24 cellular contexts compared by ENCODE assay signal in the genomic region with DNA sequence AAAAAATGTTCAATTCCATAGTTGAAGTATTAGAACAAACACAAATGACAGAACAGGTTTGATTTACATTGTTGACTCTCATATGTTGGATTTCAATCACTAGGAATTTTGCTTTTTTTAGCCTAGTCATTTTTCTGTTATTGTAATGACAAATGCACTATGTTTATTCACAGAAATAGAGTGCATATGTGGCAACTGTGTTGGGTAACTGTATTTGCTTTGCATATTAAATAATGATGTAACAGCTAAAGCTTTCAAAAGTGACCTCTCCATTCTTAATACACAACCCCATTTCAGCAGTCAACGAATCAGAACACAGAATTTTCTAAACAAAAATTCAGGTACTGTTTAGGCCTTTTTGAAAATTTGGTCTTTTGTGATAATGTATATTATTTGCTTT. TPM values are rescaled to one million over a fixed set of nuclear protein-coding genes. Genes with fewer than 3 reads are reported as not detected.
DNase-seq lines count a peak whose midpoint lies in the region; ATAC-seq, FAIRE-seq and TF ChIP-seq lines count a peak whose summit lies in the region.
"Had no signal": no experiment of that assay in that cellular context is flagged by ENCODE, and none has a peak within 500 bp of the region (broad histone marks: within the 10 kb centered on the region; RNA-seq: fewer than 3 reads in every experiment).

No MANE protein-coding gene starts in this region.

- H3K79me1 ChIP-seq in IMR-90 (ENCODE audit: low read depth in 1 of 2, low read length in 2 of 2): no peaks in the 10 kb centered on the region

- H2AK9ac ChIP-seq in IMR-90 (replicated peaks; ENCODE audit: low read depth, low read length, poor library complexity): no peak overlapping the region

- no peaks in the 10 kb centered on the region for H3K9me3 Mint-ChIP-seq in activated naive CD8-positive, alpha-beta T cell treated with anti-CD3 and anti-CD28 coated beads for 36 hours
- H3K9me3 Mint-ChIP-seq: CD8-positive, alpha-beta memory T cell had no signal

- CTCF ChIA-PET in IMR-90 (lab: Yijun Ruan, JAX): no interaction called here
- CTCF ChIA-PET in endothelial cell of umbilical vein (lab: Charles Lee): interaction anchor here (0.8 kb wide), 1 partner anchor 11 kb away, joined by 3 read pairs; no protein-coding TSS in a partner anchor

- no peaks in the 10 kb centered on the region for H3K36me3 ChIP-seq in IMR-90 (ENCODE audit: control insufficient read depth, insufficient read depth, low read length)
- no peaks in the 10 kb centered on the region for H3K36me3 ChIP-seq in endothelial cell of umbilical vein (ENCODE audit: control insufficient read depth in 2 of 2, extremely low read depth in 1 of 2, insufficient read depth in 2 of 2, low read length in 2 of 2)
- no peaks in the 10 kb centered on the region for H3K36me3 ChIP-seq in ascending aorta
- H3K36me3 ChIP-seq: BLaER1 treated with 17β-estradiol and CSF1 and Interleukin-3, amounts not matched to agents 10 nM and 100 nM had no signal

- no peak overlapping the region for H2BK15ac ChIP-seq in IMR-90 (ENCODE audit: low read depth, low read length)

- POLR2A ChIA-PET in IMR-90 (lab: Charles Lee; ENCODE audit: unreplicated experiment): no interaction called here
- POLR2A ChIA-PET in endothelial cell of umbilical vein (lab: Charles Lee): no interaction called here

- in situ Hi-C loops in IMR-90 (cut with MboI; ENCODE audit: low sequenced_read_pairs): no loop called here

- TF ChIP-seq POLR2A in IMR-90 (IDR thresholded peaks at IDR 0.05; ENCODE audit: low read depth, low read length): no peak
- TF ChIP-seq POLR2A in endothelial cell of umbilical vein (IDR thresholded peaks at IDR 0.05; ENCODE audit: low read depth, low read length): no peak

- H3K18ac ChIP-seq in IMR-90 (ENCODE audit: low read depth, low read length): no peak overlapping the region

- H2BK5ac ChIP-seq in IMR-90 (ENCODE audit: low read depth, low read length, poor library complexity, severe bottlenecking): no peak overlapping the region

- no peak overlapping the region for H3K4me2 ChIP-seq in IMR-90 (ENCODE audit: low read depth, low read length)
- no peak overlapping the region for H3K4me2 ChIP-seq in endothelial cell of umbilical vein (ENCODE audit: insufficient read depth, low read length)
- H3K4me2 ChIP-seq: BLaER1 treated with 17β-estradiol and CSF1 and Interleukin-3, amounts not matched to agents 10 nM and 100 nM had no signal

- H2BK120ac ChIP-seq in IMR-90 (ENCODE audit: low read depth, low read length): no peak overlapping the region

- H3K27ac Mint-ChIP-seq in activated naive CD8-positive, alpha-beta T cell treated with anti-CD3 and anti-CD28 coated beads for 36 hours: no peak overlapping the region
- H3K27ac Mint-ChIP-seq: CD8-positive, alpha-beta memory T cell had no signal

- no peak overlapping the region for H3K23ac ChIP-seq in IMR-90 (ENCODE audit: low read depth, low read length)

- H3K79me2 ChIP-seq in endothelial cell of umbilical vein (ENCODE audit: control insufficient read depth, insufficient read depth, low read length): no peaks in the 10 kb centered on the region

- H4K20me1 ChIP-seq in IMR-90 (ENCODE audit: insufficient read depth, low read length): no peaks in the 10 kb centered on the region
- no peaks in the 10 kb centered on the region for H4K20me1 ChIP-seq in endothelial cell of umbilical vein (replicated peaks; ENCODE audit: control insufficient read depth, extremely low read depth, insufficient read depth, low read length)
- H4K20me1 ChIP-seq: BLaER1 treated with 17β-estradiol and CSF1 and Interleukin-3, amounts not matched to agents 10 nM and 100 nM had no signal

- WGBS in IMR-90 (ENCODE audit: extremely low coverage in 2 of 2, insufficient read length in 1 of 2), 2 experiments: no CpG with 5 or more reads among the region's 1 CpG

- BruUV-seq in IMR-90 (replicated peaks; lab: Mats Ljungman, UMichigan): no TSS peak
- BruUV-seq in endothelial cell of umbilical vein (replicated peaks; lab: Mats Ljungman, UMichigan): no TSS peak

- TF ChIP-seq CTCF in IMR-90 (conservative IDR thresholded peaks at IDR 0.05; ENCODE audit: low read depth, low read length) (no peak), endothelial cell of umbilical vein (IDR thresholded peaks at IDR 0.05; ENCODE audit: extremely low read depth in 1 of 2, insufficient read depth in 1 of 2, low read depth in 1 of 2, low read length in 2 of 2) (no peak), ascending aorta (IDR thresholded peaks at IDR 0.05) (no peak)

- H3K14ac ChIP-seq in IMR-90 (replicated peaks; ENCODE audit: low read depth, low read length): no peak overlapping the region

- peak; percentile 26 for FAIRE-seq in endothelial cell of umbilical vein (lab: Jason Lieb, UNC)
- FAIRE-seq: D721Med, GM19239 had no signal

- no peak overlapping the region for H4K91ac ChIP-seq in IMR-90 (ENCODE audit: insufficient read depth, low read depth, low read length)

- no peak overlapping the region for H2AFZ ChIP-seq in IMR-90 (replicated peaks; ENCODE audit: low read length, poor library complexity)
- no peak overlapping the region for H2AFZ ChIP-seq in endothelial cell of umbilical vein (ENCODE audit: low read depth, low read length)

- H3K9me3 ChIP-seq in IMR-90 (ENCODE audit: control insufficient read depth, insufficient read depth, low read length) (no peaks in the 10 kb centered on the region), endothelial cell of umbilical vein (replicated peaks; ENCODE audit: control insufficient read depth, insufficient read depth, low read length) (no peaks in the 10 kb centered on the region), ascending aorta (no peaks in the 10 kb centered on the region)
- H3K9me3 ChIP-seq: SJCRH30 had no signal

- TF ChIP-seq RAD21 in IMR-90 (IDR thresholded peaks at IDR 0.05; ENCODE audit: low read length): no peak

- ATAC-seq in IMR-90 (ENCODE audit: low read depth) (peak; percentile 27; the same call in 1 of the 2 replicates), GM19455 (IDR thresholded peaks at IDR 0.05; ENCODE audit: unreplicated experiment) (no peak), HG03442 (IDR thresholded peaks at IDR 0.05; ENCODE audit: unreplicated experiment) (no peak)

- H3K4ac ChIP-seq in IMR-90 (ENCODE audit: low read depth, low read length): no peak overlapping the region

- no peak overlapping the region for H3K4me3 Mint-ChIP-seq in activated naive CD8-positive, alpha-beta T cell treated with anti-CD3 and anti-CD28 coated beads for 36 hours
- H3K4me3 Mint-ChIP-seq: CD8-positive, alpha-beta memory T cell; H9 had no signal

- H3K56ac ChIP-seq in IMR-90 (ENCODE audit: extremely low read depth, insufficient read depth, low read length): no peak overlapping the region

- no peak overlapping the region for H2BK20ac ChIP-seq in IMR-90 (ENCODE audit: low read depth, low read length)

- H3K27me3 ChIP-seq in IMR-90 (ENCODE audit: control insufficient read depth, insufficient read depth, low read length) (no peaks in the 10 kb centered on the region), endothelial cell of umbilical vein (ENCODE audit: control insufficient read depth in 2 of 2, insufficient read depth in 2 of 2, low read length in 2 of 2) (peaks cover 0 to 7% of the 10 kb centered on the region in 2 experiments), ascending aorta (no peaks in the 10 kb centered on the region)
- H3K27me3 ChIP-seq: BLaER1 treated with 17β-estradiol and CSF1 and Interleukin-3, amounts not matched to agents 10 nM and 100 nM; SJCRH30 had no signal

- no peaks in the 10 kb centered on the region for H3K36me3 Mint-ChIP-seq in activated naive CD8-positive, alpha-beta T cell treated with anti-CD3 and anti-CD28 coated beads for 36 hours
- H3K36me3 Mint-ChIP-seq: CD8-positive, alpha-beta memory T cell had no signal

- H4K8ac ChIP-seq in IMR-90 (ENCODE audit: low read depth in 2 of 2, low read length in 2 of 2): no peak overlapping the region

- no peak overlapping the region for H4K5ac ChIP-seq in IMR-90 (ENCODE audit: low read depth, low read length)

- intact Hi-C loops in IMR-90 (cut with micrococcal nuclease) (no loop called here), endothelial cell of umbilical vein (cut with micrococcal nuclease) (no loop called here), ascending aorta (cut with DNase I) (no loop called here)

- H3K4me1 Mint-ChIP-seq in activated naive CD8-positive, alpha-beta T cell treated with anti-CD3 and anti-CD28 coated beads for 36 hours: no peaks in the 10 kb centered on the region
- H3K4me1 Mint-ChIP-seq: CD8-positive, alpha-beta memory T cell had no signal

- peaks cover 11% of the 10 kb centered on the region for H3K27me3 Mint-ChIP-seq in activated naive CD8-positive, alpha-beta T cell treated with anti-CD3 and anti-CD28 coated beads for 36 hours

- DNase-seq in DMS53 (lab: John Stamatoyannopoulos, UW): peak; percentile 36
- peak; percentile 52 for DNase-seq in IMR-90
- DNase-seq in endothelial cell of umbilical vein (ENCODE audit: low read depth, low spot score): no peak
- DNase-seq in iris pigment epithelial cell (ENCODE audit: low read depth): peak; percentile 19
- no peak for DNase-seq in activated naive CD8-positive, alpha-beta T cell treated with anti-CD3 and anti-CD28 coated beads for 36 hours
- no peak for DNase-seq in ascending aorta (ENCODE audit: low spot score in 2 of 2)
- DNase-seq: CD8-positive, alpha-beta memory T cell; H9; MV-4-11; NCI-H1417; NCI-H187 treated with DMSO at 0.1 percent for 48 hours; NCI-H446; NK-92 treated with Interleukin-12 subunit alpha and Interleukin-12 subunit beta, amount 100 ng/mL, for 24 hours; RPMI8226; SJCRH30 had no signal

- dilution Hi-C loops in IMR-90 (cut with HindIII; ENCODE audit: low sequenced_read_pairs, unreplicated experiment): no loop called here
- dilution Hi-C loops in endothelial cell of umbilical vein (cut with MboI; ENCODE audit: extremely low pct_ligation_motif_present, low sequenced_read_pairs): no loop called here

- H3K9me1 ChIP-seq in IMR-90 (ENCODE audit: insufficient read depth, low read length): no peaks in the 10 kb centered on the region
- no peaks in the 10 kb centered on the region for H3K9me1 ChIP-seq in endothelial cell of umbilical vein (replicated peaks; ENCODE audit: control insufficient read depth, extremely low read depth, insufficient read depth, low read length)

- no peaks in the 10 kb centered on the region for H3K4me1 ChIP-seq in IMR-90 (ENCODE audit: control insufficient read depth, insufficient read depth, low read length)
- no peaks in the 10 kb centered on the region for H3K4me1 ChIP-seq in endothelial cell of umbilical vein (ENCODE audit: control insufficient read depth, extremely low read depth, insufficient read depth, low read length)
- H3K4me1 ChIP-seq in ascending aorta: no peaks in the 10 kb centered on the region
- H3K4me1 ChIP-seq: BLaER1 treated with 17β-estradiol and CSF1 and Interleukin-3, amounts not matched to agents 10 nM and 100 nM; SJCRH30 had no signal

- no peak overlapping the region for H3K9ac ChIP-seq in IMR-90 (ENCODE audit: low read depth, low read length)
- H3K9ac ChIP-seq in endothelial cell of umbilical vein (replicated peaks; ENCODE audit: extremely low read depth, insufficient read depth, low read length): no peak overlapping the region
- H3K9ac ChIP-seq: BLaER1 treated with 17β-estradiol and CSF1 and Interleukin-3, amounts not matched to agents 10 nM and 100 nM had no signal

- H3K27ac ChIP-seq in IMR-90 (ENCODE audit: insufficient read depth, low read length): no peak overlapping the region
- H3K27ac ChIP-seq in endothelial cell of umbilical vein (ENCODE audit: insufficient read depth, low read depth, low read length): no peak overlapping the region
- H3K27ac ChIP-seq in ascending aorta: no peak overlapping the region
- H3K27ac ChIP-seq: BLaER1 treated with 17β-estradiol and CSF1 and Interleukin-3, amounts not matched to agents 10 nM and 100 nM; SJCRH30 had no signal

- no peak overlapping the region for H2AK5ac ChIP-seq in IMR-90 (ENCODE audit: low read depth, low read length)

- H3K4me3 ChIP-seq in IMR-90 (ENCODE audit: insufficient read depth, low read depth, low read length) (no peak overlapping the region), endothelial cell of umbilical vein (replicated peaks in 1 of 3; ENCODE audit: insufficient read depth in 1 of 3, low read depth in 1 of 3, low read length in 3 of 3) (no peak overlapping the region), ascending aorta (no peak overlapping the region)
- H3K4me3 ChIP-seq: BLaER1 treated with 17β-estradiol and CSF1 and Interleukin-3, amounts not matched to agents 10 nM and 100 nM; SJCRH30 had no signal

RNA-seq across cellular contexts. Expression of a gene that starts 54.0 kb away (rescaled TPM):
- total RNA-seq in IMR-90 (2012; rRNA removed) (not detected in 2 replicates), endothelial cell of umbilical vein (not detected in 2 replicates), ascending aorta (not detected)
- polyA plus RNA-seq in IMR-90 (2012; rRNA removed) (not detected in 2 replicates), endothelial cell of umbilical vein (not detected in 2 replicates)
- not detected in 2 replicates for polyA plus RNA-seq in IMR-90 (2012; cell fraction: cytosol; rRNA removed)
- polyA plus RNA-seq in IMR-90 (2012; cell fraction: nucleus; rRNA removed; ENCODE audit: low replicate concordance): not detected in 2 replicates
- polyA plus RNA-seq in endothelial cell of umbilical vein (2011; cell fraction: cytosol; rRNA removed): not detected in 2 replicates
- not detected in 2 replicates for polyA plus RNA-seq in endothelial cell of umbilical vein (2011; cell fraction: nucleus; rRNA removed)
- polyA plus RNA-seq in endothelial cell of umbilical vein (2012): not detected in 2 replicates
- not detected in 2 replicates for polyA minus RNA-seq in endothelial cell of umbilical vein
- polyA minus RNA-seq in endothelial cell of umbilical vein (2011; cell fraction: cytosol; rRNA and poly(A)+ RNA removed): not detected
- polyA minus RNA-seq in endothelial cell of umbilical vein (2011; cell fraction: nucleus; rRNA and poly(A)+ RNA removed): not detected in 2 replicates
- total RNA-seq in activated naive CD8-positive, alpha-beta T cell treated with anti-CD3 and anti-CD28 coated beads for 36 hours: not detected
- total RNA-seq: A172; CD8-positive, alpha-beta memory T cell; Daoy; H9; HT-29; OCI-LY7; SJCRH30 had no signal
- polyA plus RNA-seq: CD8-positive, alpha-beta memory T cell had no signal

Comparison
In these comparisons a context has a peak if more than half of its experiments do, and no peak if none do; other contexts are left out.
1. DNase-seq: peak in DMS53 (single experiment), IMR-90 (single experiment) and iris pigment epithelial cell (single experiment); none in endothelial cell of umbilical vein (single experiment), activated naive CD8-positive, alpha-beta T cell treated with anti-CD3 and anti-CD28 coated beads for 36 hours (single experiment) and ascending aorta (0 of 2).